In the genomic region with DNA sequence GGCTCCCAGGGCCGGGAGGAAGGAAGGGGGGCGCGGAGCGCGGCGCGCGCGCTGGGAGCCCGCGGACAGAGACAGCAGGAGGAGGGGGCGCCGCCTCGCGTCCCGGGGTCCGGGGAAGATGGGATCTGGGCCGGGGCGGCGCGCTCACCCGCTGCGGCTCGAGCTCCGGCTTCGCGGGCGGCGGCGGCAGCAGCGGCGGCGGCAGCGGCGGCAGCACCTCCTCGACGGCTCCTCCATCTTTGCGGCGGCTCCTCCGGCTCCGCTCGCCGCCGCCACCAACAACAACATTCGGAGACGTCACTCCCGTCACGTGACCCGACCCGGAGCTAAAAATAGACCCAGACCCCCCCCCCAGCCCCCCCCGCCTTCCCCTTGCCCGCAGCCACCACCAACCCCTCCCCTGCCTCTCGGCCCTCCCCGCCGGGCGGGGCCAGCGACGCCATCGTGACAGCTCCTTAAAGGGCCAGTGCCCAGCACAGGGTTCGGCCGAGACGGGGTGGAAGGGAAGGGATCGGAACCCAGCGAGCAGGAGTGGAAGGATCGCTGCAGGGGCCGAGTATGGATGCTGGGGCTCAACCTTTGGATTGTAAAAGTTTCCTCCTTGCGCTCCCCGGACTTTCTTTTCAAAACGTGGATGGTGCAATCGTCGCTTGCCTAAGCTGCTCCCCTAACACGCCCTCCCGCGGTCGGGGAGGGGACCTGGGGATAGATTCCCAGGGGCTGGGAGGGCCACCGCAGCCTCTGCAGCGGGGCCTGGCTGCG, we compare ENCODE assay signal across 1 cellular context.
A peak's percentile ranks its signal among the peaks of the same experiment; 100 is the strongest.
TF ChIP-seq lines count a peak whose summit lies in the region.

HDAC5 (minus strand) TSS at position 286 of the 762 bp plus-strand sequence. CDS start 6,126 bp downstream, outside the sequence.

TF ChIP-seq in HepG2, 621 proteins besides CTCF, POLR2A, EP300 and RAD21 (continued from another document and continues in another):
- TF ChIP-seq, protein P1, sequence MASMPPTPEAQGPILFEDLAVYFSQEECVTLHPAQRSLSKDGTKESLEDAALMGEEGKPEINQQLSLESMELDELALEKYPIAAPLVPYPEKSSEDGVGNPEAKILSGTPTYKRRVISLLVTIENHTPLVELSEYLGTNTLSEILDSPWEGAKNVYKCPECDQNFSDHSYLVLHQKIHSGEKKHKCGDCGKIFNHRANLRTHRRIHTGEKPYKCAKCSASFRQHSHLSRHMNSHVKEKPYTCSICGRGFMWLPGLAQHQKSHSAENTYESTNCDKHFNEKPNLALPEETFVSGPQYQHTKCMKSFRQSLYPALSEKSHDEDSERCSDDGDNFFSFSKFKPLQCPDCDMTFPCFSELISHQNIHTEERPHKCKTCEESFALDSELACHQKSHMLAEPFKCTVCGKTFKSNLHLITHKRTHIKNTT (CRISPR knock-in tag; IDR thresholded peaks at IDR 0.05) = no peak
- TF ChIP-seq, protein P2, sequence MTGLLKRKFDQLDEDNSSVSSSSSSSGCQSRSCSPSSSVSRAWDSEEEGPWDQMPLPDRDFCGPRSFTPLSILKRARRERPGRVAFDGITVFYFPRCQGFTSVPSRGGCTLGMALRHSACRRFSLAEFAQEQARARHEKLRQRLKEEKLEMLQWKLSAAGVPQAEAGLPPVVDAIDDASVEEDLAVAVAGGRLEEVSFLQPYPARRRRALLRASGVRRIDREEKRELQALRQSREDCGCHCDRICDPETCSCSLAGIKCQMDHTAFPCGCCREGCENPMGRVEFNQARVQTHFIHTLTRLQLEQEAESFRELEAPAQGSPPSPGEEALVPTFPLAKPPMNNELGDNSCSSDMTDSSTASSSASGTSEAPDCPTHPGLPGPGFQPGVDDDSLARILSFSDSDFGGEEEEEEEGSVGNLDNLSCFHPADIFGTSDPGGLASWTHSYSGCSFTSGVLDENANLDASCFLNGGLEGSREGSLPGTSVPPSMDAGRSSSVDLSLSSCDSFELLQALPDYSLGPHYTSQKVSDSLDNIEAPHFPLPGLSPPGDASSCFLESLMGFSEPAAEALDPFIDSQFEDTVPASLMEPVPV (CRISPR knock-in tag; IDR thresholded peaks at IDR 0.05) = no peak
- TF ChIP-seq ZNF264 (CRISPR knock-in tag; IDR thresholded peaks at IDR 0.05) (no peak; the same call in 1 of the 2 replicates), ZBTB21 (CRISPR knock-in tag; IDR thresholded peaks at IDR 0.05) (peak; percentile 46; the same call in 1 of the 2 replicates), RFX3 (CRISPR knock-in tag; IDR thresholded peaks at IDR 0.05) (no peak), ZBTB1 (CRISPR knock-in tag; IDR thresholded peaks at IDR 0.05; ENCODE audit: borderline replicate concordance) (no peak), ZKSCAN5 (CRISPR knock-in tag; IDR thresholded peaks at IDR 0.05) (0 out of 2 replicates have a peak, but pooled peaks have one; percentile 22), THRA (CRISPR knock-in tag; IDR thresholded peaks at IDR 0.05; ENCODE audit: borderline replicate concordance) (peak; percentile 40; the same call in 1 of the 2 replicates), AGO2 (optimal IDR thresholded peaks at IDR 0.05; ENCODE audit: low read depth, low read length) (no peak), ARNTL (CRISPR knock-in tag; IDR thresholded peaks at IDR 0.05) (peak; percentile 60; the same call in 1 of the 2 replicates), RXRB (CRISPR knock-in tag; IDR thresholded peaks at IDR 0.05; ENCODE audit: borderline replicate concordance) (peak; percentile 75), ZNF674 (CRISPR knock-in tag; IDR thresholded peaks at IDR 0.05; ENCODE audit: low read depth) (no peak), HES4 (CRISPR knock-in tag; IDR thresholded peaks at IDR 0.05; ENCODE audit: borderline replicate concordance) (peak; percentile 76; the same call in 1 of the 2 replicates), ZFAT (CRISPR knock-in tag; conservative IDR thresholded peaks at IDR 0.05) (no peak), PAXIP1 (CRISPR knock-in tag; conservative IDR thresholded peaks at IDR 0.05) (peak; percentile 65), HIC2 (CRISPR knock-in tag; IDR thresholded peaks at IDR 0.05; ENCODE audit: low read depth) (peak; percentile 18), HNF4G (IDR thresholded peaks at IDR 0.05; ENCODE audit: borderline replicate concordance, low read depth, low read length) (no peak; the same call in 1 of the 2 replicates), HNF4G (CRISPR knock-in tag; IDR thresholded peaks at IDR 0.05; ENCODE audit: borderline replicate concordance, low read depth) (no peak; the same call in 1 of the 2 replicates), GPBP1L1 (CRISPR knock-in tag; IDR thresholded peaks at IDR 0.05) (no peak), ZFP41 (CRISPR knock-in tag; IDR thresholded peaks at IDR 0.05; ENCODE audit: borderline replicate concordance) (no peak), ZNF747 (CRISPR knock-in tag; IDR thresholded peaks at IDR 0.05; ENCODE audit: borderline replicate concordance) (no peak), HOXA3 (CRISPR knock-in tag; IDR thresholded peaks at IDR 0.05) (peak; percentile 60; the same call in 1 of the 2 replicates)
- TF ChIP-seq, protein P3, sequence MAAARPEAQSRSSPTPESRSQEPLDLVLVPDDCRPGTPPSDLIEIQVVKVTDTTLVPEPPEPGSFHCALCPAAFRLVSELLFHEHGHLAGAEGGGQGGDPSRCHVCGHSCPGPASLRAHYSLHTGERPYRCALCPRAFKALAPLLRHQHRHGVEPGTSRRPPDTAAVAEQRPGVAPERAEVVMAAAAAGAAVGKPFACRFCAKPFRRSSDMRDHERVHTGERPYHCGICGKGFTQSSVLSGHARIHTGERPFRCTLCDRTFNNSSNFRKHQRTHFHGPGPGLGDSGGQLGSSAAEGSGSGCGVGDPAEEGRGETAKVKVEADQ (CRISPR knock-in tag; IDR thresholded peaks at IDR 0.05; ENCODE audit: borderline replicate concordance) = no peak; the same call in 1 of the 2 replicates
- TF ChIP-seq, protein P4, sequence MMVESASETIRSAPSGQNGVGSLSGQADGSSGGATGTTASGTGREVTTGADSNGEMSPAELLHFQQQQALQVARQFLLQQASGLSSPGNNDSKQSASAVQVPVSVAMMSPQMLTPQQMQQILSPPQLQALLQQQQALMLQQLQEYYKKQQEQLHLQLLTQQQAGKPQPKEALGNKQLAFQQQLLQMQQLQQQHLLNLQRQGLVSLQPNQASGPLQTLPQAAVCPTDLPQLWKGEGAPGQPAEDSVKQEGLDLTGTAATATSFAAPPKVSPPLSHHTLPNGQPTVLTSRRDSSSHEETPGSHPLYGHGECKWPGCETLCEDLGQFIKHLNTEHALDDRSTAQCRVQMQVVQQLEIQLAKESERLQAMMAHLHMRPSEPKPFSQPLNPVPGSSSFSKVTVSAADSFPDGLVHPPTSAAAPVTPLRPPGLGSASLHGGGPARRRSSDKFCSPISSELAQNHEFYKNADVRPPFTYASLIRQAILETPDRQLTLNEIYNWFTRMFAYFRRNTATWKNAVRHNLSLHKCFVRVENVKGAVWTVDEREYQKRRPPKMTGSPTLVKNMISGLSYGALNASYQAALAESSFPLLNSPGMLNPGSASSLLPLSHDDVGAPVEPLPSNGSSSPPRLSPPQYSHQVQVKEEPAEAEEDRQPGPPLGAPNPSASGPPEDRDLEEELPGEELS (CRISPR knock-in tag; IDR thresholded peaks at IDR 0.05) = peak; percentile 58; the same call in 1 of the 2 replicates
- TF ChIP-seq, protein P5, sequence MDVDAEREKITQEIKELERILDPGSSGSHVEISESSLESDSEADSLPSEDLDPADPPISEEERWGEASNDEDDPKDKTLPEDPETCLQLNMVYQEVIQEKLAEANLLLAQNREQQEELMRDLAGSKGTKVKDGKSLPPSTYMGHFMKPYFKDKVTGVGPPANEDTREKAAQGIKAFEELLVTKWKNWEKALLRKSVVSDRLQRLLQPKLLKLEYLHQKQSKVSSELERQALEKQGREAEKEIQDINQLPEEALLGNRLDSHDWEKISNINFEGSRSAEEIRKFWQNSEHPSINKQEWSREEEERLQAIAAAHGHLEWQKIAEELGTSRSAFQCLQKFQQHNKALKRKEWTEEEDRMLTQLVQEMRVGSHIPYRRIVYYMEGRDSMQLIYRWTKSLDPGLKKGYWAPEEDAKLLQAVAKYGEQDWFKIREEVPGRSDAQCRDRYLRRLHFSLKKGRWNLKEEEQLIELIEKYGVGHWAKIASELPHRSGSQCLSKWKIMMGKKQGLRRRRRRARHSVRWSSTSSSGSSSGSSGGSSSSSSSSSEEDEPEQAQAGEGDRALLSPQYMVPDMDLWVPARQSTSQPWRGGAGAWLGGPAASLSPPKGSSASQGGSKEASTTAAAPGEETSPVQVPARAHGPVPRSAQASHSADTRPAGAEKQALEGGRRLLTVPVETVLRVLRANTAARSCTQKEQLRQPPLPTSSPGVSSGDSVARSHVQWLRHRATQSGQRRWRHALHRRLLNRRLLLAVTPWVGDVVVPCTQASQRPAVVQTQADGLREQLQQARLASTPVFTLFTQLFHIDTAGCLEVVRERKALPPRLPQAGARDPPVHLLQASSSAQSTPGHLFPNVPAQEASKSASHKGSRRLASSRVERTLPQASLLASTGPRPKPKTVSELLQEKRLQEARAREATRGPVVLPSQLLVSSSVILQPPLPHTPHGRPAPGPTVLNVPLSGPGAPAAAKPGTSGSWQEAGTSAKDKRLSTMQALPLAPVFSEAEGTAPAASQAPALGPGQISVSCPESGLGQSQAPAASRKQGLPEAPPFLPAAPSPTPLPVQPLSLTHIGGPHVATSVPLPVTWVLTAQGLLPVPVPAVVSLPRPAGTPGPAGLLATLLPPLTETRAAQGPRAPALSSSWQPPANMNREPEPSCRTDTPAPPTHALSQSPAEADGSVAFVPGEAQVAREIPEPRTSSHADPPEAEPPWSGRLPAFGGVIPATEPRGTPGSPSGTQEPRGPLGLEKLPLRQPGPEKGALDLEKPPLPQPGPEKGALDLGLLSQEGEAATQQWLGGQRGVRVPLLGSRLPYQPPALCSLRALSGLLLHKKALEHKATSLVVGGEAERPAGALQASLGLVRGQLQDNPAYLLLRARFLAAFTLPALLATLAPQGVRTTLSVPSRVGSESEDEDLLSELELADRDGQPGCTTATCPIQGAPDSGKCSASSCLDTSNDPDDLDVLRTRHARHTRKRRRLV (CRISPR knock-in tag; IDR thresholded peaks at IDR 0.05) = no peak
